Comparison of ENCODE assay signal across 8 cellular contexts in genomic region chr12:12010277-12011031, GRCh38.
DNase-seq lines count a peak whose midpoint lies in the region; ATAC-seq, FAIRE-seq and TF ChIP-seq lines count a peak whose summit lies in the region.

No MANE protein-coding gene starts in this region.

- no peaks in the 10 kb centered on the region for H3K9me3 ChIP-seq in Loucy (ENCODE audit: insufficient read depth, low read depth, low read length)
- no peaks in the 10 kb centered on the region for H3K9me3 ChIP-seq in pancreas

- peak overlapping the region; percentile 75 for H2AFZ ChIP-seq in Loucy (ENCODE audit: low read length)

- intact Hi-C loops in Calu3 (cut with micrococcal nuclease; ENCODE audit: unreplicated experiment) (loop anchor here (5.0 kb wide), 1 partner anchor 133 kb away; no protein-coding TSS in a partner anchor), pancreas (cut with DNase I) (no loop called here)

- 61 to 64% methylated on average over 18 of the region's 18 CpGs for WGBS in pancreas, 2 donors

- CTCF ChIA-PET in Calu3 (lab: Charles Lee): interaction anchor here (1.0 kb wide), 1 partner anchor 32 kb away, joined by 4 read pairs; no protein-coding TSS in a partner anchor

- H3K9me3 Mint-ChIP-seq in Calu3 (ENCODE audit: low read depth, unreplicated experiment): no peaks in the 10 kb centered on the region
- peaks cover 2% of the 10 kb centered on the region for H3K9me3 Mint-ChIP-seq in glutamatergic neuron (ENCODE audit: unreplicated experiment)

- DNase-seq in Calu3 (no peak), foreskin fibroblast (peak; percentile 8 to 15), pancreas (peak in 1 of 6 donors; percentile 65), glutamatergic neuron (no peak)
- DNase-seq in activated CD8-positive, alpha-beta memory T cell treated with anti-CD3 and anti-CD28 coated beads, Interleukin-2, amount 50 U/mL, for 4 hours: peak; percentile 35

- peak overlapping the region; percentile 75 for H3K4me2 ChIP-seq in Loucy (ENCODE audit: low read depth, low read length, poor library complexity, severe bottlenecking)

- H3K27ac ChIP-seq in pancreas: peak overlapping the region in 2 of 4 donors; percentile 37 to 39

- H3K4me1 ChIP-seq in Loucy (ENCODE audit: insufficient read depth, low read length, poor library complexity, severe bottlenecking) (peaks cover 40% of the 10 kb centered on the region), pancreas (no peaks in the 10 kb centered on the region)

- H3K27me3 ChIP-seq in Loucy (ENCODE audit: insufficient read depth, low read length, poor library complexity, severe bottlenecking) (no peaks in the 10 kb centered on the region), pancreas (no peaks in the 10 kb centered on the region)

- peaks cover 36% of the 10 kb centered on the region for H3K4me1 Mint-ChIP-seq in Calu3 (ENCODE audit: low read depth, unreplicated experiment)
- peaks cover 6% of the 10 kb centered on the region for H3K4me1 Mint-ChIP-seq in glutamatergic neuron (ENCODE audit: low read depth, unreplicated experiment)

- no peaks in the 10 kb centered on the region for H3F3A ChIP-seq in Loucy (ENCODE audit: low read depth)

- H3K27ac Mint-ChIP-seq in Calu3 (ENCODE audit: unreplicated experiment) (peak overlapping the region; percentile 89), glutamatergic neuron (ENCODE audit: unreplicated experiment) (no peak overlapping the region)

- H3K4me3 ChIP-seq in Loucy (ENCODE audit: low read length, poor library complexity, severe bottlenecking) (peak overlapping the region; percentile 66), foreskin fibroblast (ENCODE audit: low read depth in 1 of 2, low read length in 2 of 2) (no peak overlapping the region), pancreas (no peak overlapping the region)

- ATAC-seq in GM21529 (IDR thresholded peaks at IDR 0.05; ENCODE audit: unreplicated experiment): peak; percentile 42
- peak in 3 of 4 donors; percentile 52 to 80 (median 77) for ATAC-seq in pancreas
- ATAC-seq in GM18519 (IDR thresholded peaks at IDR 0.05; ENCODE audit: low FRiP score, unreplicated experiment): no peak

- no peaks in the 10 kb centered on the region for H3K36me3 ChIP-seq in Loucy (ENCODE audit: insufficient read depth, low read length)
- H3K36me3 ChIP-seq in pancreas: no peaks in the 10 kb centered on the region

- no peaks in the 10 kb centered on the region for H3K79me2 ChIP-seq in Loucy (ENCODE audit: insufficient read depth, low read length)

- no peak for TF ChIP-seq CTCF in Calu3 (IDR thresholded peaks at IDR 0.05; ENCODE audit: unreplicated experiment)
- TF ChIP-seq CTCF in Loucy (conservative IDR thresholded peaks at IDR 0.05; ENCODE audit: low read length): no peak
- no peak for TF ChIP-seq CTCF in foreskin fibroblast (IDR thresholded peaks at IDR 0.05; ENCODE audit: low read depth, low read length)
- TF ChIP-seq CTCF in pancreas (IDR thresholded peaks at IDR 0.05): no peak
- no peak for TF ChIP-seq CTCF in glutamatergic neuron (IDR thresholded peaks at IDR 0.05; ENCODE audit: partially characterized antibody, unreplicated experiment)

- H3K4me3 Mint-ChIP-seq in Calu3 (ENCODE audit: low read depth, unreplicated experiment) (peak overlapping the region; percentile 15), glutamatergic neuron (ENCODE audit: unreplicated experiment) (no peak overlapping the region)

- peak overlapping the region; percentile 57 for H3K9ac ChIP-seq in Loucy (ENCODE audit: low read depth, low read length, poor library complexity, severe bottlenecking)

- BruUV-seq in Calu3 (replicated peaks; lab: Mats Ljungman, UMichigan): no TSS peak

- H4K20me1 ChIP-seq in Loucy (ENCODE audit: insufficient read depth, low read length, poor library complexity, severe bottlenecking): no peaks in the 10 kb centered on the region

- H3K9me2 ChIP-seq in Loucy (replicated peaks; ENCODE audit: low read depth, low read length): no peaks in the 10 kb centered on the region

- H3K27me3 Mint-ChIP-seq in Calu3 (ENCODE audit: unreplicated experiment): no peaks in the 10 kb centered on the region
- H3K27me3 Mint-ChIP-seq in glutamatergic neuron (ENCODE audit: unreplicated experiment): peaks cover 3% of the 10 kb centered on the region

- no peak for FAIRE-seq in pancreas (lab: Jason Lieb, UNC)

- H3K36me3 Mint-ChIP-seq in Calu3 (ENCODE audit: insufficient read depth, unreplicated experiment) (peaks cover 6% of the 10 kb centered on the region), glutamatergic neuron (ENCODE audit: unreplicated experiment) (no peaks in the 10 kb centered on the region)

Comparison
In these comparisons a context has a peak if more than half of its experiments do, and no peak if none do; other contexts are left out.
1. DNase-seq: peak in activated CD8-positive, alpha-beta memory T cell treated with anti-CD3 and anti-CD28 coated beads, Interleukin-2, amount 50 U/mL, for 4 hours (single experiment) and foreskin fibroblast (2 of 2); none in Calu3 (single experiment) and glutamatergic neuron (single experiment).